In genomic region chr11:120333801-120334200, GRCh38 we compare ENCODE assay signal across 28 cellular contexts. TPM values are rescaled to one million over a fixed set of nuclear protein-coding genes. Genes with fewer than 3 reads are reported as not detected.
DNase-seq lines count a peak whose midpoint lies in the region; ATAC-seq and TF ChIP-seq lines count a peak whose summit lies in the region.
"Had no signal": no experiment of that assay in that cellular context is flagged by ENCODE, and none has a peak within 500 bp of the region (broad histone marks: within the 10 kb centered on the region; RNA-seq: fewer than 3 reads in every experiment).

No MANE protein-coding gene starts in this region.

- peak overlapping the region; percentile 29; the same call in 1 of the 2 replicates for H3K23ac ChIP-seq in IMR-90 (ENCODE audit: low read depth, low read length)

- no peak overlapping the region for H3K27ac Mint-ChIP-seq in activated naive CD4-positive, alpha-beta T cell treated with anti-CD3 and anti-CD28 coated beads, Interleukin-2, amount 50 U/mL, for 72 hours
- H3K27ac Mint-ChIP-seq: activated T-cell treated with anti-CD3 and anti-CD28 coated beads, Interleukin-2, amount 50 U/mL, for 24 hours; immature natural killer cell; mesothelial cell of epicardium; natural killer cell; T-helper 17 cell had no signal

- H2BK120ac ChIP-seq in IMR-90 (ENCODE audit: low read depth, low read length) = peak overlapping the region; percentile 54

- no peak overlapping the region; the same call in 1 of the 2 replicates for H4K5ac ChIP-seq in IMR-90 (ENCODE audit: low read depth, low read length)

- ATAC-seq in IMR-90 (ENCODE audit: low read depth) (no peak), gastroesophageal sphincter (no peak), thoracic aorta (ENCODE audit: insufficient number of reproducible peaks, low FRiP score, low read depth) (no peak), HG02623 (IDR thresholded peaks at IDR 0.05; ENCODE audit: unreplicated experiment) (no peak)
- no peak for ATAC-seq in activated naive CD4-positive, alpha-beta T cell treated with anti-CD3 and anti-CD28 coated beads, Interleukin-2, amount 50 U/mL, for 72 hours
- ATAC-seq: GM23338; K562; left lobe of liver; natural killer cell; stimulated activated naive CD8-positive, alpha-beta T cell treated with anti-CD3 and anti-CD28 coated beads, Interleukin-15, Interleukin-2, amounts not matched to agents 100 U/mL and 50 U/mL, for 24 hours; T-helper 17 cell had no signal

- BruUV-seq in IMR-90 (replicated peaks; lab: Mats Ljungman, UMichigan) = no TSS peak

- TF ChIP-seq EP300 in gastroesophageal sphincter (IDR thresholded peaks at IDR 0.05) = no peak

- 0 out of 2 replicates have a peak overlapping the region, but pooled peaks have one; percentile 8 for H4K91ac ChIP-seq in IMR-90 (ENCODE audit: insufficient read depth, low read depth, low read length)

- no peak overlapping the region for H2AFZ ChIP-seq in IMR-90 (replicated peaks; ENCODE audit: low read length, poor library complexity)
- H2AFZ ChIP-seq: GM23338 had no signal

- no CpG with 5 or more reads among the region's 1 CpG for WGBS in IMR-90 (ENCODE audit: extremely low coverage in 2 of 2, insufficient read length in 1 of 2), 2 experiments
- WGBS in gastroesophageal sphincter (ENCODE audit: low coverage in 1 of 2), 2 donors = 80 to 100% methylated on average over 1 of the region's 1 CpG

- no peak overlapping the region; the same call in 1 of the 2 replicates for H3K4ac ChIP-seq in IMR-90 (ENCODE audit: low read depth, low read length)

- H3K27me3 ChIP-seq in IMR-90 (ENCODE audit: control insufficient read depth, insufficient read depth, low read length) (no peaks in the 10 kb centered on the region), adipocyte (replicated peaks; ENCODE audit: control insufficient read depth, insufficient read depth, low read length) (no peaks in the 10 kb centered on the region), gastroesophageal sphincter (no peaks in the 10 kb centered on the region), thoracic aorta (replicated peaks; ENCODE audit: insufficient read depth) (no peaks in the 10 kb centered on the region)

- no peaks in the 10 kb centered on the region for H3K9me3 Mint-ChIP-seq in activated naive CD4-positive, alpha-beta T cell treated with anti-CD3 and anti-CD28 coated beads, Interleukin-2, amount 50 U/mL, for 72 hours
- H3K9me3 Mint-ChIP-seq: activated T-cell treated with anti-CD3 and anti-CD28 coated beads, Interleukin-2, amount 50 U/mL, for 24 hours; GM23338; immature natural killer cell; mesothelial cell of epicardium; natural killer cell had no signal

- no peak overlapping the region for H2AK9ac ChIP-seq in IMR-90 (replicated peaks; ENCODE audit: low read depth, low read length, poor library complexity)

- peaks cover 22% of the 10 kb centered on the region for H4K20me1 ChIP-seq in IMR-90 (ENCODE audit: insufficient read depth, low read length)

- H3K4me3 ChIP-seq in IMR-90 (ENCODE audit: insufficient read depth, low read depth, low read length) (no peak overlapping the region), adipocyte (ENCODE audit: low read length) (no peak overlapping the region), gastroesophageal sphincter (no peak overlapping the region), thoracic aorta (no peak overlapping the region)
- H3K4me3 ChIP-seq: GM23338, K562 had no signal

- no peak overlapping the region for H3K18ac ChIP-seq in IMR-90 (ENCODE audit: low read depth, low read length)

- H3K4me2 ChIP-seq in IMR-90 (ENCODE audit: low read depth, low read length) = no peak overlapping the region
- H3K4me2 ChIP-seq: GM23338 had no signal

- peaks cover 12% of the 10 kb centered on the region; the same call in 1 of the 2 replicates for H3K9me1 ChIP-seq in IMR-90 (ENCODE audit: insufficient read depth, low read length)

- H3K14ac ChIP-seq in IMR-90 (replicated peaks; ENCODE audit: low read depth, low read length) = no peak overlapping the region

- H2BK5ac ChIP-seq in IMR-90 (ENCODE audit: low read depth, low read length, poor library complexity, severe bottlenecking) = no peak overlapping the region

- in situ Hi-C loops in IMR-90 (cut with MboI; ENCODE audit: low sequenced_read_pairs) = loop anchor here (25.0 kb wide), 1 partner anchor 104 kb away; no protein-coding TSS in a partner anchor

- peak overlapping the region; percentile 60 for H2AK5ac ChIP-seq in IMR-90 (ENCODE audit: low read depth, low read length)

- H3K9me3 ChIP-seq in IMR-90 (ENCODE audit: control insufficient read depth, insufficient read depth, low read length) (no peaks in the 10 kb centered on the region), adipocyte (ENCODE audit: control insufficient read depth, low read length) (no peaks in the 10 kb centered on the region), gastroesophageal sphincter (no peaks in the 10 kb centered on the region), thoracic aorta (no peaks in the 10 kb centered on the region)
- H3K9me3 ChIP-seq: SK-N-SH had no signal

- H3K27ac ChIP-seq in IMR-90 (ENCODE audit: insufficient read depth, low read length) = no peak overlapping the region
- H3K27ac ChIP-seq in gastroesophageal sphincter = peak overlapping the region; percentile 61 to 99 (median 78)
- peak overlapping the region; percentile 73 to 81 for H3K27ac ChIP-seq in thoracic aorta

- TF ChIP-seq CTCF in IMR-90 (conservative IDR thresholded peaks at IDR 0.05; ENCODE audit: low read depth, low read length) (no peak), gastroesophageal sphincter (IDR thresholded peaks at IDR 0.05) (no peak), thoracic aorta (IDR thresholded peaks at IDR 0.05) (no peak)

- H3K36me3 ChIP-seq in IMR-90 (ENCODE audit: control insufficient read depth, insufficient read depth, low read length) (peaks cover 7% of the 10 kb centered on the region), adipocyte (ENCODE audit: control insufficient read depth, insufficient read depth, low read length, severe bottlenecking) (peaks cover 13% of the 10 kb centered on the region), gastroesophageal sphincter (peaks cover 0 to 20% of the 10 kb centered on the region in 2 donors), thoracic aorta (peaks cover 7% of the 10 kb centered on the region)

- H3K36me3 Mint-ChIP-seq in activated naive CD4-positive, alpha-beta T cell treated with anti-CD3 and anti-CD28 coated beads, Interleukin-2, amount 50 U/mL, for 72 hours = peaks cover 6 to 8% of the 10 kb centered on the region in 2 donors
- H3K36me3 Mint-ChIP-seq: natural killer cell had no signal

- POLR2A ChIA-PET in IMR-90 (lab: Charles Lee; ENCODE audit: unreplicated experiment) = no interaction called here

- H3K79me1 ChIP-seq in IMR-90 (ENCODE audit: low read depth in 1 of 2, low read length in 2 of 2) = peaks cover 13 to 37% of the 10 kb centered on the region in 2 experiments

- TF ChIP-seq RAD21 in IMR-90 (IDR thresholded peaks at IDR 0.05; ENCODE audit: low read length) = no peak

- TF ChIP-seq POLR2A in IMR-90 (IDR thresholded peaks at IDR 0.05; ENCODE audit: low read depth, low read length) = no peak
- TF ChIP-seq POLR2A in gastroesophageal sphincter (IDR thresholded peaks at IDR 0.05) = no peak

- CTCF ChIA-PET in IMR-90 (lab: Yijun Ruan, JAX) = no interaction called here

- dilution Hi-C loops in IMR-90 (cut with HindIII; ENCODE audit: low sequenced_read_pairs, unreplicated experiment) = no loop called here

- H3K9ac ChIP-seq in IMR-90 (ENCODE audit: low read depth, low read length) (no peak overlapping the region), adipocyte (ENCODE audit: low read length) (peak overlapping the region; percentile 47)

- no peak for DNase-seq in IMR-90
- DNase-seq in adipocyte (ENCODE audit: low read depth) = no peak
- no peak for DNase-seq in thoracic aorta (ENCODE audit: low spot score)
- no peak for DNase-seq in T1000 (lab: John Stamatoyannopoulos, UW)
- DNase-seq in activated naive CD4-positive, alpha-beta T cell treated with anti-CD3 and anti-CD28 coated beads, Interleukin-2, amount 50 U/mL, for 72 hours (ENCODE audit: low spot score in 2 of 2) = no peak
- DNase-seq in DMS153 (lab: John Stamatoyannopoulos, UW) = no peak
- DNase-seq: activated CD4-positive, alpha-beta T cell treated with anti-CD3 and anti-CD28 coated beads for 4 hours; activated CD8-positive, alpha-beta memory T cell treated with anti-CD3 and anti-CD28 coated beads for 24 hours; activated naive CD4-positive, alpha-beta T cell; activated T-cell treated with anti-CD3 and anti-CD28 coated beads, Interleukin-2, amount 50 U/mL, for 24 hours; amniotic stem cell; central memory CD4-positive, alpha-beta T cell; immature natural killer cell; natural killer cell; NCI-H146; NCI-H2171; NCI-H524; retina; SK-N-SH; stimulated activated naive CD8-positive, alpha-beta T cell treated with anti-CD3 and anti-CD28 coated beads, Interleukin-15, Interleukin-2, amounts not matched to agents 100 U/mL and 50 U/mL, for 24 hours; T-helper 17 cell; trophoblast cell had no signal

- no peak overlapping the region for H3K56ac ChIP-seq in IMR-90 (ENCODE audit: extremely low read depth, insufficient read depth, low read length)

- H4K8ac ChIP-seq in IMR-90 (ENCODE audit: low read depth in 2 of 2, low read length in 2 of 2) = peak overlapping the region in 1 of 2 experiments; percentile 33; a peak in 1 of 4 replicates

- H2BK20ac ChIP-seq in IMR-90 (ENCODE audit: low read depth, low read length) = peak overlapping the region; percentile 69; the same call in 1 of the 2 replicates

- intact Hi-C loops in IMR-90 (cut with micrococcal nuclease) = loop anchor here (5.0 to 10.0 kb wide), 5 partner anchors 168 to 1261 kb away; no protein-coding TSS in a partner anchor

- H2BK15ac ChIP-seq in IMR-90 (ENCODE audit: low read depth, low read length) = 0 out of 3 replicates have a peak overlapping the region, but pooled peaks have one; percentile 28

- H3K4me1 ChIP-seq in IMR-90 (ENCODE audit: control insufficient read depth, insufficient read depth, low read length) (peaks cover 13% of the 10 kb centered on the region), adipocyte (ENCODE audit: control insufficient read depth, insufficient read depth, low read length) (peaks cover 47% of the 10 kb centered on the region), gastroesophageal sphincter (peaks cover 0 to 54% (median 6%) of the 10 kb centered on the region in 3 donors), thoracic aorta (ENCODE audit: control insufficient read depth in 1 of 2, low read depth in 2 of 2) (peaks cover 32 to 50% of the 10 kb centered on the region in 2 donors)

RNA-seq across cellular contexts. Expression of gene ARHGEF12, which starts 2.4 kb away (rescaled TPM):
- total RNA-seq in IMR-90 (2012; rRNA removed) = 115 and 131 TPM in 2 replicates
- polyA plus RNA-seq in IMR-90 (2012; rRNA removed) = 20.0 and 25.5 TPM in 2 replicates
- polyA plus RNA-seq in IMR-90 (2012; cell fraction: cytosol; rRNA removed) = 4.8 and 7.0 TPM in 2 replicates
- 4.6 and 29.2 TPM in 2 replicates for polyA plus RNA-seq in IMR-90 (2012; cell fraction: nucleus; rRNA removed; ENCODE audit: low replicate concordance)
- total RNA-seq in gastroesophageal sphincter = 100 to 1,000 TPM in 3 of 4 donors, 10 to 100 TPM in 1; 99.7 to 135 (median 112) TPM
- total RNA-seq in thoracic aorta = 100 to 1,000 TPM; 113 to 132 TPM
- 10 to 100 TPM; 11.2 to 14.2 TPM for total RNA-seq in activated naive CD4-positive, alpha-beta T cell treated with anti-CD3 and anti-CD28 coated beads, Interleukin-2, amount 50 U/mL, for 72 hours

RNA-seq across cellular contexts. Expression of gene TLCD5, which starts 8.7 kb away (rescaled TPM):
- total RNA-seq in IMR-90 (2012; rRNA removed) = 11.5 and 11.7 TPM in 2 replicates
- polyA plus RNA-seq in IMR-90 (2012; rRNA removed) = 6.8 and 9.5 TPM in 2 replicates
- 3.3 and 6.1 TPM in 2 replicates for polyA plus RNA-seq in IMR-90 (2012; cell fraction: cytosol; rRNA removed)
- 7.4 and 38.8 TPM in 2 replicates for polyA plus RNA-seq in IMR-90 (2012; cell fraction: nucleus; rRNA removed; ENCODE audit: low replicate concordance)
- total RNA-seq in gastroesophageal sphincter = 1 to 10 TPM; 6.1 to 8.1 (median 7.5) TPM
- total RNA-seq in thoracic aorta = 10 to 100 TPM in 1 of 2 donors, 1 to 10 TPM in 1; 8.0 to 10.7 TPM
- total RNA-seq in activated naive CD4-positive, alpha-beta T cell treated with anti-CD3 and anti-CD28 coated beads, Interleukin-2, amount 50 U/mL, for 72 hours = 1 to 10 TPM in 1 of 2 donors, not detected in 1; 1.2 TPM
- total RNA-seq: natural killer cell had no signal
- polyA plus RNA-seq: immature natural killer cell had no signal
